1 cellular context compared by ENCODE assay signal in genomic region chr22:39294571-39295468, GRCh38.
TF ChIP-seq lines count a peak whose summit lies in the region.

No MANE protein-coding gene starts in this region.

TF ChIP-seq in HCT116, 20 proteins besides CTCF, POLR2A, EP300 and RAD21 (continued from another document):
- TF ChIP-seq, protein P1, sequence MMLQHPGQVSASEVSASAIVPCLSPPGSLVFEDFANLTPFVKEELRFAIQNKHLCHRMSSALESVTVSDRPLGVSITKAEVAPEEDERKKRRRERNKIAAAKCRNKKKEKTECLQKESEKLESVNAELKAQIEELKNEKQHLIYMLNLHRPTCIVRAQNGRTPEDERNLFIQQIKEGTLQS (IDR thresholded peaks at IDR 0.05) = no peak
- TF ChIP-seq, protein P2, sequence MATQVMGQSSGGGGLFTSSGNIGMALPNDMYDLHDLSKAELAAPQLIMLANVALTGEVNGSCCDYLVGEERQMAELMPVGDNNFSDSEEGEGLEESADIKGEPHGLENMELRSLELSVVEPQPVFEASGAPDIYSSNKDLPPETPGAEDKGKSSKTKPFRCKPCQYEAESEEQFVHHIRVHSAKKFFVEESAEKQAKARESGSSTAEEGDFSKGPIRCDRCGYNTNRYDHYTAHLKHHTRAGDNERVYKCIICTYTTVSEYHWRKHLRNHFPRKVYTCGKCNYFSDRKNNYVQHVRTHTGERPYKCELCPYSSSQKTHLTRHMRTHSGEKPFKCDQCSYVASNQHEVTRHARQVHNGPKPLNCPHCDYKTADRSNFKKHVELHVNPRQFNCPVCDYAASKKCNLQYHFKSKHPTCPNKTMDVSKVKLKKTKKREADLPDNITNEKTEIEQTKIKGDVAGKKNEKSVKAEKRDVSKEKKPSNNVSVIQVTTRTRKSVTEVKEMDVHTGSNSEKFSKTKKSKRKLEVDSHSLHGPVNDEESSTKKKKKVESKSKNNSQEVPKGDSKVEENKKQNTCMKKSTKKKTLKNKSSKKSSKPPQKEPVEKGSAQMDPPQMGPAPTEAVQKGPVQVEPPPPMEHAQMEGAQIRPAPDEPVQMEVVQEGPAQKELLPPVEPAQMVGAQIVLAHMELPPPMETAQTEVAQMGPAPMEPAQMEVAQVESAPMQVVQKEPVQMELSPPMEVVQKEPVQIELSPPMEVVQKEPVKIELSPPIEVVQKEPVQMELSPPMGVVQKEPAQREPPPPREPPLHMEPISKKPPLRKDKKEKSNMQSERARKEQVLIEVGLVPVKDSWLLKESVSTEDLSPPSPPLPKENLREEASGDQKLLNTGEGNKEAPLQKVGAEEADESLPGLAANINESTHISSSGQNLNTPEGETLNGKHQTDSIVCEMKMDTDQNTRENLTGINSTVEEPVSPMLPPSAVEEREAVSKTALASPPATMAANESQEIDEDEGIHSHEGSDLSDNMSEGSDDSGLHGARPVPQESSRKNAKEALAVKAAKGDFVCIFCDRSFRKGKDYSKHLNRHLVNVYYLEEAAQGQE (IDR thresholded peaks at IDR 0.05; ENCODE audit: low read depth) = no peak
